8 cellular contexts compared by ENCODE assay signal in the genomic region with DNA sequence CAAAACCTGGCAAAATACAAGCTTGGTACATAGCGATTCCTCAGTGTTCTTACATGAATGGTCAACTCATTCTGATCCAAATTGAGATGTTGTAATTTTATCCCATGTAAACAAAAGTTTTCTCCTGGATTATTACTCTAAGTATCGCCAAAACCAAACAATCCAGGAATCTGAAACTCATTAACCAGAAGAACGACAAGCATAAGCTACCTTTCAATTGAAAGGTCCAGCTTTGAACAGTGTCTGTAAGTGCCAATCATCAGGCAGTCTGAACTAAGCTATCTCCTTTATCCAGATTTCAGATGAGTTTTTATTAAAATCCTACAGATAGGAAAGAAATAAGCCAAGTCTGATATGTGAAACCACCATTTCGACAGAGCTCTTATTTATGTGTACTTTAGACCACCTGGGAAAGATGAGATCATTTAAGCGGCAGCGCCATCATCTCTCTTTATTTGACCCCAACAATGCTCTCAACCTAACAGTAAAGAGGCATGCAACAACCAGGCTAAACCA. TPM values are rescaled to one million over a fixed set of nuclear protein-coding genes. Genes with fewer than 3 reads are reported as not detected.
DNase-seq lines count a peak whose midpoint lies in the region; ATAC-seq, FAIRE-seq and TF ChIP-seq lines count a peak whose summit lies in the region.

No MANE protein-coding gene starts in this region.

- peak overlapping the region; percentile 89 for H3K4me2 ChIP-seq in HepG2 (ENCODE audit: low read depth, low read length)

- H3K27me3 ChIP-seq in cardiac muscle cell (no peaks in the 10 kb centered on the region), HepG2 (ENCODE audit: control insufficient read depth in 1 of 2, insufficient read depth in 2 of 2, low read length in 2 of 2) (no peaks in the 10 kb centered on the region), upper lobe of right lung (no peaks in the 10 kb centered on the region)

- intact Hi-C loops in left ventricle myocardium superior (cut with micrococcal nuclease): no loop called here
- intact Hi-C loops in HepG2 (cut with micrococcal nuclease; ENCODE audit: unreplicated experiment): loop anchor here (5.0 kb wide), 1 partner anchor 187 kb away; no protein-coding TSS in a partner anchor
- intact Hi-C loops in upper lobe of right lung (cut with DNase I): no loop called here

- peak overlapping the region; percentile 87 for H3K4me3 Mint-ChIP-seq in activated naive CD8-positive, alpha-beta T cell treated with anti-CD3 and anti-CD28 coated beads, Interleukin-2, amount 10 ng/mL, durations not matched to agents 7 days and 5 days

- peaks cover 49% of the 10 kb centered on the region for H4K20me1 ChIP-seq in HepG2 (ENCODE audit: insufficient read depth, low read length)

- CTCF ChIA-PET in HepG2 (lab: Yijun Ruan, JAX; ENCODE audit: low intra/inter-chr PET ratio, low total read pairs): no interaction called here

- peaks cover 67% of the 10 kb centered on the region for H3K79me2 ChIP-seq in HepG2 (ENCODE audit: insufficient read depth, low read length)

- TF ChIP-seq CTCF in cardiac muscle cell (IDR thresholded peaks at IDR 0.05; ENCODE audit: low read depth, low read length) (no peak), HepG2 (CRISPR knock-in tag; IDR thresholded peaks at IDR 0.05) (no peak), upper lobe of right lung (IDR thresholded peaks at IDR 0.05) (no peak)

- peak overlapping the region; percentile 90 for H3K27ac Mint-ChIP-seq in activated naive CD8-positive, alpha-beta T cell treated with anti-CD3 and anti-CD28 coated beads, Interleukin-2, amount 10 ng/mL, durations not matched to agents 7 days and 5 days

- ATAC-seq in left ventricle myocardium superior: no peak
- ATAC-seq in activated naive CD8-positive, alpha-beta T cell treated with anti-CD3 and anti-CD28 coated beads, Interleukin-2, amount 10 ng/mL, durations not matched to agents 7 days and 5 days (ENCODE audit: low read depth): no peak
- ATAC-seq in HepG2: peak; percentile 8
- ATAC-seq in upper lobe of right lung: no peak
- no peak for ATAC-seq in GM19395 (IDR thresholded peaks at IDR 0.05; ENCODE audit: unreplicated experiment)

- DNase-seq in cardiac muscle cell (ENCODE audit: low read depth in 1 of 2, low spot score in 1 of 2): no peak
- no peak for DNase-seq in left ventricle myocardium superior
- DNase-seq in activated naive CD8-positive, alpha-beta T cell treated with anti-CD3 and anti-CD28 coated beads, Interleukin-2, amount 10 ng/mL, durations not matched to agents 7 days and 5 days: no peak
- DNase-seq in HepG2 (ENCODE audit: low spot score): no peak
- no peak for DNase-seq in upper lobe of right lung
- DNase-seq in DMS53 treated with DMSO at 0.1 percent for 48 hours (lab: John Stamatoyannopoulos, UW; ENCODE audit: unreplicated experiment): no peak
- DNase-seq in NCI-H510A (lab: John Stamatoyannopoulos, UW): no peak

- peaks cover 6% of the 10 kb centered on the region for H3K36me3 Mint-ChIP-seq in activated naive CD8-positive, alpha-beta T cell treated with anti-CD3 and anti-CD28 coated beads, Interleukin-2, amount 10 ng/mL, durations not matched to agents 7 days and 5 days

- in situ Hi-C loops in HepG2 (cut with HindIII; ENCODE audit: extremely low pct_ligation_motif_present, low pct_unique_long_range_greater_than_20kb): no loop called here

- H3K9me3 ChIP-seq in cardiac muscle cell (ENCODE audit: low read depth) (no peaks in the 10 kb centered on the region), HepG2 (ENCODE audit: low read length) (no peaks in the 10 kb centered on the region), upper lobe of right lung (no peaks in the 10 kb centered on the region)

- no peak for TF ChIP-seq RAD21 in HepG2 (CRISPR knock-in tag; IDR thresholded peaks at IDR 0.05)

- POLR2A ChIA-PET in activated naive CD8-positive, alpha-beta T cell treated with anti-CD3 and anti-CD28 coated beads, Interleukin-2, amount 10 ng/mL, durations not matched to agents 7 days and 5 days (lab: Charles Lee): interaction anchor here (0.7 to 4.7 kb wide), 9 partner anchors 14 to 317 kb away, joined by 3 to 64 read pairs (median 7); partner anchors contain the start of gene ME2
- POLR2A ChIA-PET in HepG2 (lab: Yijun Ruan, JAX): interaction anchor here (0.8 to 2.1 kb wide), 3 partner anchors 12 to 88 kb away, joined by 3 to 17 read pairs (median 5); no protein-coding TSS in a partner anchor

- H3K27ac ChIP-seq in cardiac muscle cell: no peak overlapping the region
- H3K27ac ChIP-seq in HepG2 (ENCODE audit: extremely low read length, insufficient read depth, low read length): peak overlapping the region; percentile 79
- H3K27ac ChIP-seq in upper lobe of right lung: peak overlapping the region; percentile 92

- H3K4me1 Mint-ChIP-seq in activated naive CD8-positive, alpha-beta T cell treated with anti-CD3 and anti-CD28 coated beads, Interleukin-2, amount 10 ng/mL, durations not matched to agents 7 days and 5 days: peaks cover 46% of the 10 kb centered on the region

- H3K4me1 ChIP-seq in cardiac muscle cell (ENCODE audit: low read depth) (peaks cover 45% of the 10 kb centered on the region), HepG2 (ENCODE audit: insufficient read depth, low read length) (peaks cover 48% of the 10 kb centered on the region), upper lobe of right lung (peaks cover 48% of the 10 kb centered on the region)

- TF ChIP-seq EP300 in HepG2 (IDR thresholded peaks at IDR 0.05; ENCODE audit: low read depth in 2 of 2, low read length in 2 of 2): no peak
- no peak for TF ChIP-seq EP300 in HepG2 (CRISPR knock-in tag; IDR thresholded peaks at IDR 0.05; ENCODE audit: borderline replicate concordance)

- H2AFZ ChIP-seq in HepG2 (ENCODE audit: low read length): no peak overlapping the region

- H3K36me3 ChIP-seq in cardiac muscle cell (no peaks in the 10 kb centered on the region), HepG2 (replicated peaks in 1 of 2; ENCODE audit: control insufficient read depth in 1 of 2, insufficient read depth in 2 of 2, low read length in 2 of 2) (peaks cover 0 to 1% of the 10 kb centered on the region in 2 experiments; a peak in 1 of 5 replicates), upper lobe of right lung (no peaks in the 10 kb centered on the region)

- peak overlapping the region; percentile 97 for H3K9ac ChIP-seq in HepG2 (ENCODE audit: insufficient read depth, low read depth, low read length)

- no peak for TF ChIP-seq POLR2A in HepG2 (IDR thresholded peaks at IDR 0.05; ENCODE audit: insufficient read depth in 1 of 2, low read depth in 2 of 2, low read length in 2 of 2)

- no peak for FAIRE-seq in HepG2 (lab: Jason Lieb, UNC)

- H3K4me3 ChIP-seq in cardiac muscle cell (peak overlapping the region; percentile 95), HepG2 (replicated peaks in 1 of 3; ENCODE audit: insufficient read depth in 1 of 3, low read depth in 2 of 3, low read length in 3 of 3) (peak overlapping the region; percentile 75 to 99 (median 90)), upper lobe of right lung (peak overlapping the region; percentile 90)

- 8% methylated on average over 6 of the region's 6 CpGs for WGBS in HepG2 (ENCODE audit: low lambda C conversion rate)

- no peaks in the 10 kb centered on the region for H3K27me3 Mint-ChIP-seq in activated naive CD8-positive, alpha-beta T cell treated with anti-CD3 and anti-CD28 coated beads, Interleukin-2, amount 10 ng/mL, durations not matched to agents 7 days and 5 days

- TSS peak; percentile 42 for BruUV-seq in HepG2 (replicated peaks; lab: Mats Ljungman, UMichigan)

- no peaks in the 10 kb centered on the region for H3K9me3 Mint-ChIP-seq in activated naive CD8-positive, alpha-beta T cell treated with anti-CD3 and anti-CD28 coated beads, Interleukin-2, amount 10 ng/mL, durations not matched to agents 7 days and 5 days

TF ChIP-seq in HepG2, 621 proteins besides CTCF, POLR2A, EP300 and RAD21 (continues in another document):
- TF ChIP-seq, protein P1, sequence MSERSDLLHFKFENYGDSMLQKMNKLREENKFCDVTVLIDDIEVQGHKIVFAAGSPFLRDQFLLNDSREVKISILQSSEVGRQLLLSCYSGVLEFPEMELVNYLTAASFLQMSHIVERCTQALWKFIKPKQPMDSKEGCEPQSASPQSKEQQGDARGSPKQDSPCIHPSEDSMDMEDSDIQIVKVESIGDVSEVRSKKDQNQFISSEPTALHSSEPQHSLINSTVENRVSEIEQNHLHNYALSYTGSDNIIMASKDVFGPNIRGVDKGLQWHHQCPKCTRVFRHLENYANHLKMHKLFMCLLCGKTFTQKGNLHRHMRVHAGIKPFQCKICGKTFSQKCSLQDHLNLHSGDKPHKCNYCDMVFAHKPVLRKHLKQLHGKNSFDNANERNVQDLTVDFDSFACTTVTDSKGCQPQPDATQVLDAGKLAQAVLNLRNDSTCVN (CRISPR knock-in tag; IDR thresholded peaks at IDR 0.05; ENCODE audit: borderline replicate concordance): no peak
- no peak for TF ChIP-seq RNF2 (conservative IDR thresholded peaks at IDR 0.05; ENCODE audit: low read depth)

RNA-seq across cellular contexts. Expression of gene MEX3C, which starts 2.3 kb away (rescaled TPM):
- total RNA-seq in cardiac muscle cell: 32.4 and 41.3 TPM in 2 replicates
- polyA plus RNA-seq in cardiac muscle cell: 14.4 and 23.0 TPM in 2 replicates
- 23.1 TPM for total RNA-seq in left ventricle myocardium superior
- total RNA-seq in activated naive CD8-positive, alpha-beta T cell treated with anti-CD3 and anti-CD28 coated beads, Interleukin-2, amount 10 ng/mL, durations not matched to agents 7 days and 5 days: 10 to 100 TPM; 53.3 to 60.7 TPM
- total RNA-seq in HepG2 (2016; rRNA removed; fragmentation: Illumina TruSeq; extraction: Trizol): 36.4 and 36.7 TPM in 2 replicates
- 5.1 and 5.6 TPM in 2 replicates for total RNA-seq in HepG2 (2016; cell fraction: cytosol; rRNA removed; fragmentation: Illumina TruSeq; extraction: Trizol; ENCODE audit: low read depth)
- total RNA-seq in HepG2 (2016; cell fraction: insoluble cytoplasmic fraction; rRNA removed; fragmentation: Illumina TruSeq; extraction: Trizol): 36.6 and 39.9 TPM in 2 replicates
- total RNA-seq in HepG2 (2016; cell fraction: membrane; rRNA removed; fragmentation: Illumina TruSeq; extraction: Trizol): 25.8 and 26.4 TPM in 2 replicates
- total RNA-seq in HepG2 (2016; cell fraction: nucleus; rRNA removed; fragmentation: Illumina TruSeq; extraction: Trizol): 46.3 and 52.7 TPM in 2 replicates
- polyA plus RNA-seq in HepG2 (2011; rRNA removed): 32.2 and 34.8 TPM in 2 replicates
- 15.5 and 20.6 TPM in 2 replicates for polyA plus RNA-seq in HepG2 (2011; cell fraction: cytosol; rRNA removed)
- 13.8 and 16.8 TPM in 2 replicates for polyA plus RNA-seq in HepG2 (2011; cell fraction: nucleus; rRNA removed)
- polyA plus RNA-seq in HepG2 (2012): 33.3 and 34.4 TPM in 2 replicates
- 1.6 and 1.7 TPM in 2 replicates for polyA plus RNA-seq in HepG2 (2016; cell fraction: cytosol; fragmentation: Illumina TruSeq; extraction: Trizol; ENCODE audit: low read depth)
- 31.2 and 31.8 TPM in 2 replicates for polyA plus RNA-seq in HepG2 (2016; cell fraction: insoluble cytoplasmic fraction; fragmentation: Illumina TruSeq; extraction: Trizol; ENCODE audit: low read depth)
- polyA plus RNA-seq in HepG2 (2016; cell fraction: membrane; fragmentation: Illumina TruSeq; extraction: Trizol; ENCODE audit: low read depth): 10.0 and 11.0 TPM in 2 replicates
- 22.4 and 22.7 TPM in 2 replicates for polyA plus RNA-seq in HepG2 (2016; cell fraction: nucleus; fragmentation: Illumina TruSeq; extraction: Trizol; ENCODE audit: insufficient read depth, low read depth)
- 25.7 and 38.6 TPM in 2 replicates for polyA minus RNA-seq in HepG2 (2011; rRNA and poly(A)+ RNA removed; ENCODE audit: low replicate concordance)
- 28.8 and 32.2 TPM in 2 replicates for polyA minus RNA-seq in HepG2 (2011; cell fraction: cytosol; rRNA and poly(A)+ RNA removed)
- 68.2 and 81.1 TPM in 2 replicates for polyA minus RNA-seq in HepG2 (2011; cell fraction: nucleus; rRNA and poly(A)+ RNA removed)
- total RNA-seq in upper lobe of right lung: 24.8 TPM
